Comparison of ENCODE assay signal across 22 cellular contexts in genomic region chr10:28396317-28396716, GRCh38.
A peak's percentile ranks its signal among the peaks of the same experiment; 100 is the strongest.
DNase-seq lines count a peak whose midpoint lies in the region; ATAC-seq, FAIRE-seq and TF ChIP-seq lines count a peak whose summit lies in the region.
"Had no signal": no experiment of that assay in that cellular context is flagged by ENCODE, and none has a peak within 500 bp of the region (broad histone marks: within the 10 kb centered on the region; RNA-seq: fewer than 3 reads in every experiment).

No MANE protein-coding gene starts in this region.

- 76 to 81% (median 79%) methylated on average over 4 of the region's 4 CpGs for WGBS in heart left ventricle, 4 donors

- no peak overlapping the region for H3K27ac ChIP-seq in heart left ventricle
- H3K27ac ChIP-seq: BLaER1, HL-60, KMS-11 had no signal

- H3K4me3 ChIP-seq in HFF-Myc (replicated peaks; ENCODE audit: low read depth, low read length) (no peak overlapping the region), heart left ventricle (no peak overlapping the region)
- H3K4me3 ChIP-seq: BLaER1 had no signal

- peaks cover 0 to 3% (median 0%) of the 10 kb centered on the region in 9 donors for H3K27me3 ChIP-seq in heart left ventricle
- H3K27me3 ChIP-seq: BLaER1 had no signal

- no peaks in the 10 kb centered on the region for H3K36me3 ChIP-seq in heart left ventricle
- H3K36me3 ChIP-seq: BLaER1 had no signal

- H3K4me1 ChIP-seq in heart left ventricle, result peaks cover 0 to 20% (median 0%) of the 10 kb centered on the region in 12 donors

- intact Hi-C loops in heart left ventricle (cut with DNase I), result no loop called here

- DNase-seq in EH (ENCODE audit: low read depth) (peak; percentile 16), HFF-Myc (ENCODE audit: extremely low read depth, low read depth) (peak; percentile 61), fibroblast of peridontal ligament (ENCODE audit: extremely low read depth) (peak; percentile 71), heart left ventricle (no peak), ureter (ENCODE audit: low spot score) (no peak)
- DNase-seq in activated CD4-positive, alpha-beta T cell treated with anti-CD3 and anti-CD28 coated beads, Interleukin-2, amount 50 U/mL, for 48 hours, result no peak
- DNase-seq: ACHN; CD8-positive, alpha-beta T cell; DMS 273 treated with DMSO at 0.1 percent for 48 hours; DMS53; DND-41; H9 had no signal

- no peak for ATAC-seq in heart left ventricle
- no peak for ATAC-seq in HG03175 (IDR thresholded peaks at IDR 0.05; ENCODE audit: unreplicated experiment)
- ATAC-seq: CD8-positive, alpha-beta T cell had no signal

- TF ChIP-seq POLR2A in heart left ventricle (IDR thresholded peaks at IDR 0.05), result no peak

- peak; percentile 85 for FAIRE-seq in endometrium (lab: Jason Lieb, UNC)
- FAIRE-seq: A204.1, G401.6, GM12892, GM18507, H1 had no signal

- H3K9me3 ChIP-seq in heart left ventricle, result no peaks in the 10 kb centered on the region

- TF ChIP-seq CTCF in HFF-Myc (IDR thresholded peaks at IDR 0.05; ENCODE audit: low read depth, low read length, missing control alignments) (no peak), heart left ventricle (IDR thresholded peaks at IDR 0.05) (no peak)

Comparison
In these comparisons a context has a peak if more than half of its experiments do, and no peak if none do; other contexts are left out.
1. DNase-seq: peak in EH (single experiment), HFF-Myc (single experiment) and fibroblast of peridontal ligament (single experiment); none in heart left ventricle (0 of 5), activated CD4-positive, alpha-beta T cell treated with anti-CD3 and anti-CD28 coated beads, Interleukin-2, amount 50 U/mL, for 48 hours (0 of 2) and ureter (single experiment).